ENCODE assay signal across 1 cellular context in the genomic region with DNA sequence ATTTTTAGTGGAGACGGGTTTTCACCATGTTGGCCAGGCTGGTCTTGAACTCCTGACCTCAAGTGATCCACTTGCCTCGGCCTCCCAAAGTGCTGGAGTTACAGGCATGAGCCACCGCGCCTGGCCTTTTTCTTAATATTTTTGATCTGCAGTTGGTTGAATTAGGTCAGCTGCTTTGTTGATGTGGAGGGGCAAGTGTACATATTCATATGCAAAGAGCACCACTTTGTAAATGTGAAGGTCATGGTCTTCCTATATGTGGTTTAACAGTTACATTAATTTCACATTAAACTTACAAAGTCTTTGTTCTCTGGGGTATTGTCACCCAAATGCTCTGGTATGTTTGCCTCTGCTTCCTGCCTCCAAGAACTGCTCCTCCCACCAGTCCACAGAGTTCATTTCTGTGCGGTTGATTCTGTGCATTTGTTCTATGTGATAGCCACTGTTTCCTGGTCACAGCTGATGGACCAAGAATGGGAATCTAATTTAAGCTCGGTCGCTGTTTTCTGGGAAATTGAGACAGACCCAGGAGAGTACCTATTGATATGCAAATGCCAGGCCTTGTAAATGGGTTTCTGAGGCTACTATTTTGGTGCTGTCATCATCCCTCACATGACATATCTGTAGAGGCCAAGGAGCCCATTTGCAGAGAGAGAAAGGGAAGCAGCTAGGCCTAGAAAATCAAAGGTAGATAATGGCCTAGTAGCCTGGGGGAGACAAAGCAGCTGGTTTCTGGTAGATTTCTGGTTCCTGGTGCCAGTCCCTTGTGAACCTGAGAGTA.
TF ChIP-seq lines count a peak whose summit lies in the region.

No MANE protein-coding gene starts in this region.

TF ChIP-seq in endothelial cell of umbilical vein, 7 proteins besides CTCF, POLR2A, EP300 and RAD21:
- TF ChIP-seq GATA2 (IDR thresholded peaks at IDR 0.05; ENCODE audit: insufficient read depth, insufficient read length, low read depth, low read length), result no peak
- TF ChIP-seq, protein P1, sequence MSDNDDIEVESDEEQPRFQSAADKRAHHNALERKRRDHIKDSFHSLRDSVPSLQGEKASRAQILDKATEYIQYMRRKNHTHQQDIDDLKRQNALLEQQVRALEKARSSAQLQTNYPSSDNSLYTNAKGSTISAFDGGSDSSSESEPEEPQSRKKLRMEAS (IDR thresholded peaks at IDR 0.05; ENCODE audit: insufficient read depth, insufficient read length), result no peak
- no peak for TF ChIP-seq POLR2AphosphoS5 (IDR thresholded peaks at IDR 0.05; ENCODE audit: insufficient read depth, low read depth, low read length)
- TF ChIP-seq FOS (IDR thresholded peaks at IDR 0.05; ENCODE audit: borderline replicate concordance, insufficient read depth, low read length), result no peak
- TF ChIP-seq JUN (IDR thresholded peaks at IDR 0.05; ENCODE audit: borderline replicate concordance, insufficient read depth, insufficient read length, low read depth), result no peak
- TF ChIP-seq MYC (IDR thresholded peaks at IDR 0.05; ENCODE audit: low read depth, low read length), result no peak
- no peak for TF ChIP-seq EZH2 (IDR thresholded peaks at IDR 0.05; ENCODE audit: borderline replicate concordance, low read depth, low read length, severe bottlenecking)
